In genomic region chr7:132641238-132641637, GRCh38 we compare ENCODE assay signal across 9 cellular contexts.
"Had no signal": no experiment of that assay in that cellular context is flagged by ENCODE, and none has a peak within 500 bp of the region (broad histone marks: within the 10 kb centered on the region; RNA-seq: fewer than 3 reads in every experiment).

No MANE protein-coding gene starts in this region.

- H3K4me3 ChIP-seq: GM23248, HAP-1 had no signal

- H3K27ac ChIP-seq: GM23248 had no signal

- FAIRE-seq: H54 had no signal

- H3K4me1 ChIP-seq: HAP-1 had no signal

- H3K36me3 ChIP-seq: HAP-1 had no signal

- H3K27ac Mint-ChIP-seq: H9, HFFc6 had no signal

- H3K4me3 Mint-ChIP-seq: H9, HFFc6 had no signal

- DNase-seq: GM23248, GOT3, H7, H9, HCEC 1CT, HFFc6 had no signal

- ATAC-seq: HCT116 had no signal

- H3K9me3 ChIP-seq: HAP-1 had no signal

- H3K9me3 Mint-ChIP-seq: H9, HFFc6 had no signal

- H2AFZ ChIP-seq: GM23248 had no signal

- H3K9ac ChIP-seq: GM23248 had no signal
